In the genomic region with DNA sequence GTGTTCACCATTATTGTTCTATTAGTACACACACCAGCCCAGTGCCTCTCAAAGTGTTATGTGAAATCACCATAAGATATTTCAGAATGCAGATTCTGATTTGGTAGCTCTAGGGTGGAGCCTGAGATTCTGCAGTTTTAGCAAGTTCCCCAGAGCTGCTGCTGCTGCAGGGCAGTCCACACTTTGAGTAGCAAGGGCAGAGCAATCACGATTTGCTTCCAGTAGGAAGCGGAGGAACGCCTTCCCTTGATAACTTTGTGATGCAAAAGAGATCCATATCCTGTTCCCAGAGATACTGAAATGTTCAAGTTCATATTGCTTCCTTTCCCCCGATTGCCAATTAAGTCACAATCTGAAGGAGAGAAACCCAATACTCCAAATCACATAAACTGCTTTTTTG, we compare ENCODE assay signal across 1 cellular context.
TF ChIP-seq lines count a peak whose summit lies in the region.

No MANE protein-coding gene starts in this region.

TF ChIP-seq in GM23338, 12 proteins besides CTCF, POLR2A, EP300 and RAD21:
- TF ChIP-seq NANOG (IDR thresholded peaks at IDR 0.05; ENCODE audit: borderline replicate concordance) (0 out of 2 replicates have a peak, but pooled peaks have one; percentile 63), EZH2phosphoT487 (IDR thresholded peaks at IDR 0.05; ENCODE audit: unreplicated experiment) (no peak)
